17 cellular contexts compared by ENCODE assay signal in genomic region chr6:4388675-4389074, GRCh38.
A peak's percentile ranks its signal among the peaks of the same experiment; 100 is the strongest.
DNase-seq lines count a peak whose midpoint lies in the region; ATAC-seq, FAIRE-seq and TF ChIP-seq lines count a peak whose summit lies in the region.
"Had no signal": no experiment of that assay in that cellular context is flagged by ENCODE, and none has a peak within 500 bp of the region (broad histone marks: within the 10 kb centered on the region; RNA-seq: fewer than 3 reads in every experiment).

No MANE protein-coding gene starts in this region.

- no peak overlapping the region for H3K4me3 Mint-ChIP-seq in activated T-helper 2 cell treated with anti-CD3 and anti-CD28 coated beads, Interferon-gamma antibody, Interleukin-2, Interleukin-4, amounts not matched to agents 10 μg/mL and 5 μg/mL and 100 μg/mL, durations not matched to agents 14 hours and 24 hours and 36 hours (ENCODE audit: low read depth)
- H3K4me3 Mint-ChIP-seq: activated CD4-positive, alpha-beta T cell treated with anti-CD3 and anti-CD28 coated beads for 36 hours; activated T-helper 17 cell treated with anti-CD3 and anti-CD28 coated beads, Interleukin-2, amount 50 U/mL, for 72 hours had no signal

- FAIRE-seq in H54 (lab: Jason Lieb, UNC), result peak; percentile 94

- no peak overlapping the region for H3K27ac Mint-ChIP-seq in activated T-helper 2 cell treated with anti-CD3 and anti-CD28 coated beads, Interferon-gamma antibody, Interleukin-2, Interleukin-4, amounts not matched to agents 10 μg/mL and 5 μg/mL and 100 μg/mL, durations not matched to agents 14 hours and 24 hours and 36 hours
- H3K27ac Mint-ChIP-seq: activated CD4-positive, alpha-beta T cell treated with anti-CD3 and anti-CD28 coated beads for 36 hours; activated T-helper 17 cell treated with anti-CD3 and anti-CD28 coated beads, Interleukin-2, amount 50 U/mL, for 72 hours had no signal

- ATAC-seq in GM18867 (IDR thresholded peaks at IDR 0.05; ENCODE audit: unreplicated experiment), result no peak
- no peak for ATAC-seq in stimulated activated naive CD8-positive, alpha-beta T cell treated with anti-CD3 and anti-CD28 coated beads, Interleukin-15, Interleukin-2, amounts not matched to agents 100 U/mL and 50 U/mL, for 24 hours
- ATAC-seq: activated CD4-positive, alpha-beta T cell treated with anti-CD3 and anti-CD28 coated beads for 36 hours; activated T-helper 17 cell treated with anti-CD3 and anti-CD28 coated beads, Interleukin-2, amount 50 U/mL, for 72 hours; gastroesophageal sphincter; left lung; mucosa of descending colon; psoas muscle had no signal

- in situ Hi-C loops in SK-MEL-5 (cut with HindIII; ENCODE audit: low pct_unique_long_range_greater_than_20kb, low sequenced_read_pairs), result no loop called here

- peaks cover 3% of the 10 kb centered on the region for H3K36me3 Mint-ChIP-seq in activated T-helper 2 cell treated with anti-CD3 and anti-CD28 coated beads, Interferon-gamma antibody, Interleukin-2, Interleukin-4, amounts not matched to agents 10 μg/mL and 5 μg/mL and 100 μg/mL, durations not matched to agents 14 hours and 24 hours and 36 hours (ENCODE audit: low read depth)

- DNase-seq in A172 (ENCODE audit: low spot score) (peak; percentile 72), H54 (ENCODE audit: insufficient read length, low spot score) (peak; percentile 46), SK-MEL-5 (ENCODE audit: low read depth, low spot score) (peak; percentile 21), iPS DF 19.7 (ENCODE audit: low read depth, low spot score) (peak; percentile 57), Kasumi-1 (lab: John Stamatoyannopoulos, UW) (no peak)
- DNase-seq in stimulated activated naive CD8-positive, alpha-beta T cell treated with anti-CD3 and anti-CD28 coated beads, Interleukin-15, Interleukin-2, amounts not matched to agents 100 U/mL and 50 U/mL, for 24 hours, result no peak
- no peak for DNase-seq in activated T-helper 2 cell treated with anti-CD3 and anti-CD28 coated beads, Interferon-gamma antibody, Interleukin-2, Interleukin-4, amounts not matched to agents 10 μg/mL and 5 μg/mL and 100 μg/mL, durations not matched to agents 14 hours and 24 hours and 36 hours (ENCODE audit: low spot score)
- DNase-seq: activated CD4-positive, alpha-beta T cell treated with anti-CD3 and anti-CD28 coated beads for 36 hours; brain microvascular endothelial cell; left lung; mucosa of descending colon; Peyer's patch; psoas muscle; stimulated activated CD4-positive, alpha-beta T cell treated with anti-CD3 and anti-CD28 coated beads, Interleukin-4, amount 100 ng/mL, for 4 hours had no signal

- intact Hi-C loops in activated T-helper 2 cell treated with anti-CD3 and anti-CD28 coated beads, Interferon-gamma antibody, Interleukin-2, Interleukin-4, amounts not matched to agents 10 μg/mL and 5 μg/mL and 100 μg/mL, durations not matched to agents 14 hours and 24 hours and 36 hours (cut with micrococcal nuclease), result no loop called here

- TF ChIP-seq POLR2A in H54 (IDR thresholded peaks at IDR 0.05; ENCODE audit: low read depth, low read length), result no peak

- no peaks in the 10 kb centered on the region for H3K27me3 Mint-ChIP-seq in activated T-helper 2 cell treated with anti-CD3 and anti-CD28 coated beads, Interferon-gamma antibody, Interleukin-2, Interleukin-4, amounts not matched to agents 10 μg/mL and 5 μg/mL and 100 μg/mL, durations not matched to agents 14 hours and 24 hours and 36 hours (ENCODE audit: low read depth)

- H3K9me3 Mint-ChIP-seq in activated T-helper 2 cell treated with anti-CD3 and anti-CD28 coated beads, Interferon-gamma antibody, Interleukin-2, Interleukin-4, amounts not matched to agents 10 μg/mL and 5 μg/mL and 100 μg/mL, durations not matched to agents 14 hours and 24 hours and 36 hours, result peaks cover 11% of the 10 kb centered on the region

- H3K4me1 Mint-ChIP-seq in activated T-helper 2 cell treated with anti-CD3 and anti-CD28 coated beads, Interferon-gamma antibody, Interleukin-2, Interleukin-4, amounts not matched to agents 10 μg/mL and 5 μg/mL and 100 μg/mL, durations not matched to agents 14 hours and 24 hours and 36 hours (ENCODE audit: low read depth), result no peaks in the 10 kb centered on the region
- H3K4me1 Mint-ChIP-seq: activated CD4-positive, alpha-beta T cell treated with anti-CD3 and anti-CD28 coated beads for 36 hours; activated T-helper 17 cell treated with anti-CD3 and anti-CD28 coated beads, Interleukin-2, amount 50 U/mL, for 72 hours had no signal

Comparison
In these comparisons a context has a peak if more than half of its experiments do, and no peak if none do; other contexts are left out.
1. DNase-seq: peak in A172 (single experiment), H54 (single experiment), SK-MEL-5 (single experiment) and iPS DF 19.7 (single experiment); none in stimulated activated naive CD8-positive, alpha-beta T cell treated with anti-CD3 and anti-CD28 coated beads, Interleukin-15, Interleukin-2, amounts not matched to agents 100 U/mL and 50 U/mL, for 24 hours (single experiment), activated T-helper 2 cell treated with anti-CD3 and anti-CD28 coated beads, Interferon-gamma antibody, Interleukin-2, Interleukin-4, amounts not matched to agents 10 μg/mL and 5 μg/mL and 100 μg/mL, durations not matched to agents 14 hours and 24 hours and 36 hours (single experiment) and Kasumi-1 (0 of 2).